Comparison of ENCODE assay signal across 1 cellular context in the genomic region with DNA sequence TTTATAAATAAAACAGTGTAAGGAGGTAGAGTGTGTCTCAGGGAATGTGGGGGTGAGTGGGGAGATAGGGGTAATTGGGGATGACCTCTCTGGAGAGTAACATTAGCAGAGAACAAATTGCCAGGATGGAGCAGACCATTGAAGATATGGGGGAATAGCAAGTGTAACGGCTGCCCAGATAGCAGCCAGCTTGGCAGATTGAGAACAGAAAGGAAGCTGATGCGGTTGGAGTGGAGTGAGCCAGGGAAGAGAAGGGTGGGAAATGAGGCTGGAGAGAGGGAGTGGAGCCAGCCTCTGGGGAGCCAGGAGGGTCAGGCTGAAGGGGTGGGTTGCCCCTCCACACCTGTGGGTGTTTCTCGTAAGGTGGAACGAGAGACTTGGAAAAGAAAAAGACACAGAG.
TF ChIP-seq lines count a peak whose summit lies in the region.

No MANE protein-coding gene starts in this region.

TF ChIP-seq in H1, 55 proteins besides CTCF, POLR2A, EP300 and RAD21:
- TF ChIP-seq SAP30 (IDR thresholded peaks at IDR 0.05; ENCODE audit: insufficient read depth, insufficient replicate concordance, low read length) (no peak), SIX5 (IDR thresholded peaks at IDR 0.05; ENCODE audit: low read depth, low read length) (no peak), RNF2 (IDR thresholded peaks at IDR 0.05; ENCODE audit: borderline replicate concordance, low read depth, low read length, missing control alignments, poor library complexity, severe bottlenecking) (no peak), RFX5 (IDR thresholded peaks at IDR 0.05; ENCODE audit: borderline replicate concordance, low read depth, low read length) (no peak), YY1 (IDR thresholded peaks at IDR 0.05; ENCODE audit: low read depth, low read length) (no peak), RBBP5 (IDR thresholded peaks at IDR 0.05; ENCODE audit: borderline replicate concordance, low read depth, low read length) (no peak), NANOG (IDR thresholded peaks at IDR 0.05; ENCODE audit: insufficient read depth, low read depth, low read length, poor library complexity, severe bottlenecking) (no peak), NRF1 (IDR thresholded peaks at IDR 0.05; ENCODE audit: low read depth, low read length) (no peak), CBX5 (IDR thresholded peaks at IDR 0.05; ENCODE audit: low read depth, low read length) (no peak)
